ENCODE assay signal across 26 cellular contexts in the genomic region with DNA sequence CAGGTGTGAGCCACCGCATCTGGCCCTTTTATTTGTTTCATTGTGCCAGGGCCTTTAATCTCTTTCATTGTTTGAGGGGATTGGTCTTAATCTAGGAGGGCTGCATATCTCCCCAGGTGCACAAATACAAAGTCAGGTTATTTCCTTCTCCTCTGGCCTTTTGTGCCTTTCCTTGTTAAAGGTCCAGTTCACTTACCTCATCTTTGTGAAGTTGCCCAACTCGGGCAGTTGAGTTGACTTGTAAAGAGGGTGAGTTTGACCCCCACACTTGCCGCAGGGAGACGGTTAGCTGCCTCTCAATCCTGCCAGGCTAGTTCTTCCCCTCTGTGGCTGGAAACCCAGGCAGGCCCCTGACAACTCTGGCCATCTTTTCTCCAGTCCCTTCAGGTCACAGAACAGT. TPM values are rescaled to one million over a fixed set of nuclear protein-coding genes. Genes with fewer than 3 reads are reported as not detected.
"Had no signal": no experiment of that assay in that cellular context is flagged by ENCODE, and none has a peak within 500 bp of the region (broad histone marks: within the 10 kb centered on the region; RNA-seq: fewer than 3 reads in every experiment).

No MANE protein-coding gene starts in this region.

- H3K4me3 ChIP-seq: esophagus muscularis mucosa, heart left ventricle, lower lobe of right lung, skin epidermis, thoracic aorta had no signal

- H3K4me3 Mint-ChIP-seq: activated naive CD4-positive, alpha-beta T cell treated with anti-CD3 and anti-CD28 coated beads, Interleukin-2, amount 50 U/mL, for 24 hours; activated naive CD8-positive, alpha-beta T cell treated with anti-CD3 and anti-CD28 coated beads, Interleukin-2, amount 50 U/mL, for 24 hours; natural killer cell treated with Interleukin-12 subunit alpha and Interleukin-12 subunit beta and Interleukin-15 and Interleukin-18, amount 100 ng/mL, for 72 hours; T-helper 1 cell treated with Interleukin-12 subunit alpha and Interleukin-12 subunit beta and Interleukin-4 antibody, amounts not matched to agents 30 μg/mL and 1 μg/mL, for 36 hours; WTC11 had no signal

- H3K36me3 ChIP-seq: esophagus muscularis mucosa, heart left ventricle, lower lobe of right lung, thoracic aorta had no signal

- H3K27ac Mint-ChIP-seq: activated naive CD4-positive, alpha-beta T cell treated with anti-CD3 and anti-CD28 coated beads, Interleukin-2, amount 50 U/mL, for 24 hours; activated naive CD8-positive, alpha-beta T cell treated with anti-CD3 and anti-CD28 coated beads, Interleukin-2, amount 50 U/mL, for 24 hours; natural killer cell treated with Interleukin-12 subunit alpha and Interleukin-12 subunit beta and Interleukin-15 and Interleukin-18, amount 100 ng/mL, for 72 hours; T-helper 1 cell treated with Interleukin-12 subunit alpha and Interleukin-12 subunit beta and Interleukin-4 antibody, amounts not matched to agents 30 μg/mL and 1 μg/mL, for 36 hours; WTC11 had no signal

- H3K36me3 Mint-ChIP-seq: activated naive CD4-positive, alpha-beta T cell treated with anti-CD3 and anti-CD28 coated beads, Interleukin-2, amount 50 U/mL, for 24 hours; natural killer cell treated with Interleukin-12 subunit alpha and Interleukin-12 subunit beta and Interleukin-15 and Interleukin-18, amount 100 ng/mL, for 72 hours; WTC11 had no signal

- H3K27ac ChIP-seq: esophagus muscularis mucosa, foreskin keratinocyte, heart left ventricle, lower lobe of right lung, skin epidermis, thoracic aorta had no signal

- H3K9me3 ChIP-seq: esophagus muscularis mucosa, heart left ventricle, lower lobe of right lung, thoracic aorta had no signal

- H3K4me1 Mint-ChIP-seq: activated naive CD4-positive, alpha-beta T cell treated with anti-CD3 and anti-CD28 coated beads, Interleukin-2, amount 50 U/mL, for 24 hours had no signal

- H3K4me1 ChIP-seq: foreskin keratinocyte had no signal

- DNase-seq: activated CD4-positive, alpha-beta T cell treated with anti-CD3 and anti-CD28 coated beads for 1 hour; activated naive CD8-positive, alpha-beta T cell treated with anti-CD3 and anti-CD28 coated beads, Interleukin-2, amount 50 U/mL, for 24 hours; activated T-cell treated with anti-CD3 and anti-CD28 coated beads for 4 hours; amygdala; caudate nucleus; foreskin keratinocyte; heart left ventricle; hypothalamus; lower lobe of right lung; mesenchymal stem cell; stimulated activated CD4-positive, alpha-beta T cell treated with anti-CD3 and anti-CD28 coated beads, Interleukin-12 subunit alpha, Interleukin-12 subunit beta, amount 100 ng/mL, for 4 hours; stimulated activated CD4-positive, alpha-beta T cell treated with anti-CD3 and anti-CD28 coated beads, Interleukin-4, amount 100 ng/mL, for 1 hour; stimulated activated naive CD8-positive, alpha-beta T cell treated with anti-CD3 and anti-CD28 coated beads, Interleukin-15, Interleukin-2, amounts not matched to agents 100 U/mL and 50 U/mL, for 24 hours; SW 1271; trophoblast cell had no signal

- ATAC-seq: activated naive CD8-positive, alpha-beta T cell treated with anti-CD3 and anti-CD28 coated beads, Interleukin-2, amount 50 U/mL, for 24 hours; foreskin keratinocyte; heart left ventricle; left lobe of liver; lower lobe of right lung; natural killer cell treated with Interleukin-12 subunit alpha and Interleukin-12 subunit beta and Interleukin-15 and Interleukin-18, amount 100 ng/mL, for 72 hours; sciatic nerve; stimulated activated naive CD8-positive, alpha-beta T cell treated with anti-CD3 and anti-CD28 coated beads, Interleukin-15, Interleukin-2, amounts not matched to agents 100 U/mL and 50 U/mL, for 24 hours; WTC11 had no signal

- H3K9me3 Mint-ChIP-seq: activated naive CD4-positive, alpha-beta T cell treated with anti-CD3 and anti-CD28 coated beads, Interleukin-2, amount 50 U/mL, for 24 hours; activated naive CD8-positive, alpha-beta T cell treated with anti-CD3 and anti-CD28 coated beads, Interleukin-2, amount 50 U/mL, for 24 hours; natural killer cell treated with Interleukin-12 subunit alpha and Interleukin-12 subunit beta and Interleukin-15 and Interleukin-18, amount 100 ng/mL, for 72 hours; T-helper 1 cell treated with Interleukin-12 subunit alpha and Interleukin-12 subunit beta and Interleukin-4 antibody, amounts not matched to agents 30 μg/mL and 1 μg/mL, for 36 hours had no signal

- H3K27me3 ChIP-seq: foreskin keratinocyte had no signal

RNA-seq across cellular contexts. Expression of gene TMEM92, which starts 33.4 kb away (rescaled TPM):
- total RNA-seq: heart left ventricle; myocyte; natural killer cell treated with Interleukin-12 subunit alpha and Interleukin-12 subunit beta and Interleukin-15 and Interleukin-18, amount 100 ng/mL, for 72 hours; subcutaneous adipose tissue had no signal
